In the genomic region with DNA sequence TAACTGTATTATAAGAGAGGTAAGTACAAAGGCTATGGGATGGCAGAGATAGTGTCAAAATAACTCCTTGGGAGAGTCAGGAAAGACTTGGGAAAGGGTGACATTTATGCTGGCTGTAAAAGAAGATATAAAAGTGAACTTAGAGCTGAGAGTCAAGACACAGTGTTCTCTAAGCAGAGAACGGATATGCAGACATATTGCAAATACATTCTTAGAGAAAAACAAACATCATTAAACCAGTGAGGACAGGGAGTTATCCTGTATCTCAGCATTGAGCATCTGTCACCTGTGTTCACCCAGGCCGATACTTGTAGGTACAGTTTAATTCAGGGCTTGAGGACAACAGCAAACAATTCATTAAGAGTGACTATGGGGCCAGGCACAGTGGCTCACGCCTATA, we compare ENCODE assay signal across 22 cellular contexts. TPM values are rescaled to one million over a fixed set of nuclear protein-coding genes. Genes with fewer than 3 reads are reported as not detected.
"Had no signal": no experiment of that assay in that cellular context is flagged by ENCODE, and none has a peak within 500 bp of the region (broad histone marks: within the 10 kb centered on the region; RNA-seq: fewer than 3 reads in every experiment).

No MANE protein-coding gene starts in this region.

- H3K79me2 ChIP-seq: parathyroid adenoma had no signal

- H2AFZ ChIP-seq: parathyroid adenoma had no signal

- H3K27ac ChIP-seq: esophagus squamous epithelium, gastroesophageal sphincter, left ventricle myocardium inferior, parathyroid adenoma, testis, tibial nerve, upper lobe of right lung, vagina had no signal

- H3K4me3 ChIP-seq: esophagus squamous epithelium, gastroesophageal sphincter, left ventricle myocardium inferior, lung, testis, tibial nerve, upper lobe of right lung, vagina had no signal

- H3K4me1 Mint-ChIP-seq: naive thymus-derived CD4-positive, alpha-beta T cell; stimulated activated naive B cell treated with anti-CD40 and anti-IgM and Interleukin-4, amounts not matched to agents 10 μg/mL and 1 μg/mL and 100 μg/mL, for 72 hours; stimulated activated naive CD8-positive, alpha-beta T cell treated with anti-CD3 and anti-CD28 coated beads, Interleukin-15, amount 100 ng/mL, for 72 hours had no signal

- H3K9me3 Mint-ChIP-seq: dendritic cell treated with granulocyte-macrophage colony-stimulating factor and Interleukin-4, amounts not matched to agents 40 ng/mL and 50 ng/mL, for 4 days; effector memory CD8-positive, alpha-beta T cell; stimulated activated naive B cell treated with anti-CD40 and anti-IgM and Interleukin-4, amounts not matched to agents 10 μg/mL and 1 μg/mL and 100 μg/mL, for 72 hours; stimulated activated naive CD8-positive, alpha-beta T cell treated with anti-CD3 and anti-CD28 coated beads, Interleukin-15, amount 100 ng/mL, for 72 hours had no signal

- H3K36me3 ChIP-seq: esophagus squamous epithelium, gastroesophageal sphincter, left ventricle myocardium inferior, tibial nerve, upper lobe of right lung, vagina had no signal

- H3K4me1 ChIP-seq: gastroesophageal sphincter, left ventricle myocardium inferior, parathyroid adenoma, testis, tibial nerve, upper lobe of right lung, vagina had no signal

- FAIRE-seq: keratinocyte had no signal

- H3K9me3 ChIP-seq: esophagus squamous epithelium, gastroesophageal sphincter, testis, tibial nerve, upper lobe of right lung, vagina had no signal

- H3K27ac Mint-ChIP-seq: dendritic cell treated with granulocyte-macrophage colony-stimulating factor and Interleukin-4, amounts not matched to agents 40 ng/mL and 50 ng/mL, for 4 days; effector memory CD8-positive, alpha-beta T cell; naive thymus-derived CD4-positive, alpha-beta T cell; nephron progenitor cell; stimulated activated naive B cell treated with anti-CD40 and anti-IgM and Interleukin-4, amounts not matched to agents 10 μg/mL and 1 μg/mL and 100 μg/mL, for 72 hours; stimulated activated naive CD8-positive, alpha-beta T cell treated with anti-CD3 and anti-CD28 coated beads, Interleukin-15, amount 100 ng/mL, for 72 hours had no signal

- H3K9ac ChIP-seq: parathyroid adenoma had no signal

- H3K27me3 Mint-ChIP-seq: dendritic cell treated with granulocyte-macrophage colony-stimulating factor and Interleukin-4, amounts not matched to agents 40 ng/mL and 50 ng/mL, for 4 days; stimulated activated naive CD8-positive, alpha-beta T cell treated with anti-CD3 and anti-CD28 coated beads, Interleukin-15, amount 100 ng/mL, for 72 hours had no signal

- DNase-seq: effector memory CD8-positive, alpha-beta T cell; esophagus squamous epithelium; foreskin fibroblast; glutamatergic neuron; left ventricle myocardium inferior; mesendoderm; naive thymus-derived CD4-positive, alpha-beta T cell; nephron progenitor cell; stimulated activated CD4-positive, alpha-beta T cell treated with anti-CD3 and anti-CD28 coated beads, Interleukin-2, amount 100 ng/mL, for 24 hours; stimulated activated CD4-positive, alpha-beta T cell treated with anti-CD3 and anti-CD28 coated beads, Interleukin-4, amount 100 ng/mL, for 4 hours; stimulated activated naive B cell treated with anti-CD40 and anti-IgM and Interleukin-4, amounts not matched to agents 10 μg/mL and 1 μg/mL and 100 μg/mL, for 72 hours; stimulated activated naive CD8-positive, alpha-beta T cell treated with anti-CD3 and anti-CD28 coated beads, Interleukin-15, amount 100 ng/mL, for 72 hours; testis; upper lobe of right lung had no signal

- H3K4me3 Mint-ChIP-seq: dendritic cell treated with granulocyte-macrophage colony-stimulating factor and Interleukin-4, amounts not matched to agents 40 ng/mL and 50 ng/mL, for 4 days; effector memory CD8-positive, alpha-beta T cell; naive thymus-derived CD4-positive, alpha-beta T cell; nephron progenitor cell; stimulated activated naive B cell treated with anti-CD40 and anti-IgM and Interleukin-4, amounts not matched to agents 10 μg/mL and 1 μg/mL and 100 μg/mL, for 72 hours; stimulated activated naive CD8-positive, alpha-beta T cell treated with anti-CD3 and anti-CD28 coated beads, Interleukin-15, amount 100 ng/mL, for 72 hours had no signal

- H3K36me3 Mint-ChIP-seq: naive thymus-derived CD4-positive, alpha-beta T cell; stimulated activated naive B cell treated with anti-CD40 and anti-IgM and Interleukin-4, amounts not matched to agents 10 μg/mL and 1 μg/mL and 100 μg/mL, for 72 hours had no signal

- H3K27me3 ChIP-seq: esophagus squamous epithelium, gastroesophageal sphincter, testis, tibial nerve, upper lobe of right lung, vagina had no signal

RNA-seq across cellular contexts. Expression of gene ACP3, which starts 49.6 kb away (rescaled TPM):
- total RNA-seq: pulmonary artery endothelial cell had no signal
- polyA plus RNA-seq: naive thymus-derived CD4-positive, alpha-beta T cell had no signal
